ENCODE assay signal across 8 cellular contexts in genomic region chr1:169485427-169486280, GRCh38. TPM values are rescaled to one million over a fixed set of nuclear protein-coding genes. Genes with fewer than 3 reads are reported as not detected.
DNase-seq lines count a peak whose midpoint lies in the region; ATAC-seq, FAIRE-seq and TF ChIP-seq lines count a peak whose summit lies in the region.

TSS of gene SLC19A2 (minus strand) at chr1:169485944. CDS start at chr1:169485766, 178 bp downstream.

- H3K9me3 ChIP-seq in ES-I3 (ENCODE audit: control insufficient read depth, insufficient read depth, low read length) (no peaks in the 10 kb centered on the region), RWPE2 (ENCODE audit: severe bottlenecking) (no peaks in the 10 kb centered on the region)

- DNase-seq in H54 (ENCODE audit: insufficient read length, low spot score) (peak; percentile 89), LoVo (ENCODE audit: low spot score) (peak; percentile 99), RWPE2 (ENCODE audit: low spot score) (peak; percentile 99), fibroblast of pulmonary artery (ENCODE audit: low read depth) (peak; percentile 100)
- DNase-seq in activated effector memory CD4-positive, alpha-beta T cell treated with Interleukin-2 at 50 U/mL for 16 hours, result peak; percentile 86
- DNase-seq in natural killer cell treated with Interleukin-12 subunit alpha and Interleukin-12 subunit beta and Interleukin-15 and Interleukin-18, amount 100 ng/mL, for 72 hours (ENCODE audit: low spot score), result peak; percentile 97
- DNase-seq in stimulated activated naive CD8-positive, alpha-beta T cell treated with anti-CD3 and anti-CD28 coated beads, Interleukin-15, Interleukin-2, amounts not matched to agents 100 U/mL and 50 U/mL, for 24 hours, result peak; percentile 94

- H3K27me3 Mint-ChIP-seq in natural killer cell treated with Interleukin-12 subunit alpha and Interleukin-12 subunit beta and Interleukin-15 and Interleukin-18, amount 100 ng/mL, for 72 hours, result peaks cover 0 to 3% of the 10 kb centered on the region in 2 donors

- peak within 1 kb of the TSS; percentile 97 for H3K4me3 Mint-ChIP-seq in natural killer cell treated with Interleukin-12 subunit alpha and Interleukin-12 subunit beta and Interleukin-15 and Interleukin-18, amount 100 ng/mL, for 72 hours

- H3K4me1 Mint-ChIP-seq in natural killer cell treated with Interleukin-12 subunit alpha and Interleukin-12 subunit beta and Interleukin-15 and Interleukin-18, amount 100 ng/mL, for 72 hours (ENCODE audit: low read depth in 2 of 2), result peaks cover 31 to 38% of the 10 kb centered on the region in 2 donors

- TF ChIP-seq CTCF in RWPE2 (IDR thresholded peaks at IDR 0.05; ENCODE audit: poor library complexity, severe bottlenecking) (peak; percentile 31), fibroblast of pulmonary artery (IDR thresholded peaks at IDR 0.05; ENCODE audit: low read length, missing control alignments) (peak; percentile 29)

- FAIRE-seq in H54 (lab: Jason Lieb, UNC), result peak; percentile 78

- no peaks in the 10 kb centered on the region for H3K9me3 Mint-ChIP-seq in natural killer cell treated with Interleukin-12 subunit alpha and Interleukin-12 subunit beta and Interleukin-15 and Interleukin-18, amount 100 ng/mL, for 72 hours

- peak within 1 kb of the TSS; percentile 62 for H3K4me3 ChIP-seq in RWPE2 (ENCODE audit: severe bottlenecking)
- H3K4me3 ChIP-seq in fibroblast of pulmonary artery (replicated peaks; ENCODE audit: low read depth, low read length), result peak within 1 kb of the TSS; percentile 75

- H3K27ac ChIP-seq in RWPE2 (ENCODE audit: poor library complexity, severe bottlenecking), result peak within 1 kb of the TSS; percentile 97

- H3K9ac ChIP-seq in ES-I3 (ENCODE audit: low read depth, low read length), result peak within 1 kb of the TSS; percentile 71

- H3K27me3 ChIP-seq in RWPE2 (ENCODE audit: insufficient read depth, poor library complexity, severe bottlenecking), result no peaks in the 10 kb centered on the region

- H3K27ac Mint-ChIP-seq in natural killer cell treated with Interleukin-12 subunit alpha and Interleukin-12 subunit beta and Interleukin-15 and Interleukin-18, amount 100 ng/mL, for 72 hours, result peak within 1 kb of the TSS; percentile 73 to 92

- ATAC-seq in RWPE2 (ENCODE audit: low read depth), result peak; percentile 96
- peak; percentile 99 to 100 for ATAC-seq in natural killer cell treated with Interleukin-12 subunit alpha and Interleukin-12 subunit beta and Interleukin-15 and Interleukin-18, amount 100 ng/mL, for 72 hours
- peak; percentile 100 for ATAC-seq in stimulated activated naive CD8-positive, alpha-beta T cell treated with anti-CD3 and anti-CD28 coated beads, Interleukin-15, Interleukin-2, amounts not matched to agents 100 U/mL and 50 U/mL, for 24 hours

- H3K36me3 ChIP-seq in ES-I3 (ENCODE audit: insufficient read depth, low read length) (no peaks in the 10 kb centered on the region), RWPE2 (ENCODE audit: low read depth) (no peaks in the 10 kb centered on the region)

- peak; percentile 70 for TF ChIP-seq POLR2A in H54 (IDR thresholded peaks at IDR 0.05; ENCODE audit: low read depth, low read length)

- H3K36me3 Mint-ChIP-seq in natural killer cell treated with Interleukin-12 subunit alpha and Interleukin-12 subunit beta and Interleukin-15 and Interleukin-18, amount 100 ng/mL, for 72 hours, result no peaks in the 10 kb centered on the region

- peaks cover 40% of the 10 kb centered on the region for H3K4me1 ChIP-seq in ES-I3 (ENCODE audit: insufficient read depth, low read length)
- H3K4me1 ChIP-seq in RWPE2 (ENCODE audit: insufficient read depth, poor library complexity, severe bottlenecking), result peaks cover 13% of the 10 kb centered on the region

RNA-seq across cellular contexts. Expression of gene SLC19A2, which starts in this region (rescaled TPM):
- total RNA-seq in natural killer cell treated with Interleukin-12 subunit alpha and Interleukin-12 subunit beta and Interleukin-15 and Interleukin-18, amount 100 ng/mL, for 72 hours, result 1 to 10 TPM; 6.3 to 8.0 TPM

Comparison
In these comparisons a context has a peak if more than half of its experiments do, and no peak if none do; other contexts are left out.
1. Peak in every context shown above with its lines: DNase-seq, ATAC-seq, H3K4me3 ChIP-seq and H3K27ac ChIP-seq.